24 cellular contexts compared by ENCODE assay signal in the genomic region with DNA sequence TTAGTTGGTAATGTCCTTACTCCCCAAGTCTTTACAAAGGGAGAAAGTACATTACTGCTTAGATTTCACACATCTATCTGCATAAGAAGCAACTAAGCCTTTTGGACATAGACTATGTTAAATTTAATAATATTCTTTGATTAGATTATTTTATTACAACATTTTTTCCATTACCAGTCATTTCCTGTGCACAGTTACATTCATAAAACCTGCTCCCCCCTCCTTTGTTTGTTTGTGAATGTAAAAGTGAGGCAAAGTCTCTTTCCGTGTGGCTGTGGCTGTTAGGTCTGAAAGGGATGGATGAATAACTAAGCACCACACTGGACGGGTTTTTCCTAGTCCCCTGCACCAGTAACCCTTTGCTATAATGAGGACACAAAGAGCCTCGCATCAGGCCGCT. TPM values are rescaled to one million over a fixed set of nuclear protein-coding genes. Genes with fewer than 3 reads are reported as not detected.
A peak's percentile ranks its signal among the peaks of the same experiment; 100 is the strongest.
DNase-seq lines count a peak whose midpoint lies in the region; TF ChIP-seq lines count a peak whose summit lies in the region.
"Had no signal": no experiment of that assay in that cellular context is flagged by ENCODE, and none has a peak within 500 bp of the region (broad histone marks: within the 10 kb centered on the region; RNA-seq: fewer than 3 reads in every experiment).

No MANE protein-coding gene starts in this region.

- H3K9me3 ChIP-seq in stomach smooth muscle (ENCODE audit: control insufficient read depth in 2 of 2, low read length in 2 of 2), result no peaks in the 10 kb centered on the region
- H3K9me3 ChIP-seq: ascending aorta, right lobe of liver, suprapubic skin had no signal

- peak overlapping the region; percentile 12 for H3K4me3 ChIP-seq in HFF-Myc (replicated peaks; ENCODE audit: low read depth, low read length)
- H3K4me3 ChIP-seq in stomach smooth muscle (ENCODE audit: low read length in 2 of 2), result no peak overlapping the region
- H3K4me3 ChIP-seq: ascending aorta, dorsolateral prefrontal cortex, right lobe of liver, suprapubic skin had no signal

- DNase-seq in HFF-Myc (ENCODE audit: extremely low read depth, low read depth) (no peak), astrocyte of the hippocampus (ENCODE audit: low read depth, low spot score) (peak; percentile 18), lung microvascular endothelial cell (ENCODE audit: low read depth in 2 of 2) (peak; percentile 40 to 67), NCI-H2081 treated with DMSO at 0.1 percent for 48 hours (lab: John Stamatoyannopoulos, UW) (no peak), Kasumi-1 (lab: John Stamatoyannopoulos, UW) (no peak), COLO668 (lab: John Stamatoyannopoulos, UW; ENCODE audit: unreplicated experiment) (no peak)
- DNase-seq: activated CD4-positive, alpha-beta memory T cell treated with anti-CD3 and anti-CD28 coated beads for 36 hours; activated CD4-positive, CD25-positive, alpha-beta regulatory T cell treated with anti-CD3 and anti-CD28 coated beads, Interleukin-2, amount 50 U/mL, for 72 hours; activated CD8-positive, alpha-beta memory T cell treated with anti-CD3 and anti-CD28 coated beads, Interleukin-2, amount 50 U/mL, for 4 hours; activated naive CD4-positive, alpha-beta T cell treated with anti-CD3 and anti-CD28 coated beads, Interleukin-2, amount 50 U/mL, for 16 hours; cerebellar nuclear complex; dorsolateral prefrontal cortex; glutamatergic neuron; NCI-H2081; NCI-H446; right lobe of liver; RPMI8226; stimulated activated naive B cell treated with anti-CD40 and anti-IgM and Interleukin-4, amounts not matched to agents 10 μg/mL and 1 μg/mL and 100 μg/mL, for 72 hours; T-helper 17 cell had no signal

- H3K36me3 ChIP-seq in stomach smooth muscle (ENCODE audit: control insufficient read depth in 2 of 2, insufficient read depth in 2 of 2, low read length in 2 of 2), result peaks cover 0 to 12% of the 10 kb centered on the region in 2 donors
- H3K36me3 ChIP-seq: ascending aorta had no signal

- no peak for TF ChIP-seq CTCF in HFF-Myc (IDR thresholded peaks at IDR 0.05; ENCODE audit: low read depth, low read length, missing control alignments)

- H3K27ac ChIP-seq in stomach smooth muscle (ENCODE audit: low read length), result peak overlapping the region; percentile 72
- H3K27ac ChIP-seq: ascending aorta, C4-2B, parathyroid adenoma, right lobe of liver, suprapubic skin had no signal

- H3K9ac ChIP-seq in stomach smooth muscle (ENCODE audit: low read length in 2 of 2), result no peak overlapping the region
- H3K9ac ChIP-seq: parathyroid adenoma had no signal

- peaks cover 21% of the 10 kb centered on the region for H3K4me1 ChIP-seq in stomach smooth muscle (ENCODE audit: control insufficient read depth, insufficient read depth, low read length)

- H3K27me3 ChIP-seq in stomach smooth muscle (ENCODE audit: control insufficient read depth in 1 of 2, insufficient read depth in 2 of 2, low read length in 2 of 2), result no peaks in the 10 kb centered on the region
- H3K27me3 ChIP-seq: ascending aorta, dorsolateral prefrontal cortex, right lobe of liver, suprapubic skin had no signal

RNA-seq across cellular contexts. Expression of a gene that starts 9.6 kb away (rescaled TPM):
- total RNA-seq in lung microvascular endothelial cell, result 5.9 and 10.3 TPM in 2 replicates

RNA-seq across cellular contexts. Expression of a gene that starts 11.3 kb away (rescaled TPM):
- 6.5 and 12.5 TPM in 2 replicates for total RNA-seq in lung microvascular endothelial cell

Comparison
In these comparisons a context has a peak if more than half of its experiments do, and no peak if none do; other contexts are left out.
1. DNase-seq: peak in astrocyte of the hippocampus (single experiment) and lung microvascular endothelial cell (2 of 2); none in HFF-Myc (single experiment), NCI-H2081 treated with DMSO at 0.1 percent for 48 hours (single experiment), Kasumi-1 (0 of 2) and COLO668 (single experiment).